ENCODE assay signal across 25 cellular contexts in genomic region chr17:31297090-31297489, GRCh38. TPM values are rescaled to one million over a fixed set of nuclear protein-coding genes. Genes with fewer than 3 reads are reported as not detected.
DNase-seq lines count a peak whose midpoint lies in the region; ATAC-seq, FAIRE-seq and TF ChIP-seq lines count a peak whose summit lies in the region.
"Had no signal": no experiment of that assay in that cellular context is flagged by ENCODE, and none has a peak within 500 bp of the region (broad histone marks: within the 10 kb centered on the region; RNA-seq: fewer than 3 reads in every experiment).

OMG (minus strand) TSS chr17:31297239; CDS start chr17:31296331, 908 bp downstream.

- TF ChIP-seq RAD21 in H1 (IDR thresholded peaks at IDR 0.05 in 1 of 2, conservative IDR thresholded peaks at IDR 0.05 in 1 of 2; ENCODE audit: low read depth in 2 of 2, low read length in 2 of 2), result no peak

- no peak within 1 kb of the TSS for H2BK20ac ChIP-seq in H1 (ENCODE audit: low read length)

- peaks cover 0 to 3% (median 0%) of the 10 kb centered on the region in 4 experiments; a peak in 1 of 7 replicates for H3K4me1 ChIP-seq in H1 (replicated peaks in 1 of 4; ENCODE audit: control insufficient read depth in 3 of 4, insufficient read depth in 4 of 4, low read length in 3 of 4)
- H3K4me1 ChIP-seq in ascending aorta, result no peaks in the 10 kb centered on the region
- H3K4me1 ChIP-seq in aorta (ENCODE audit: control insufficient read depth in 1 of 2, insufficient read depth in 2 of 2, low read length in 2 of 2), result peaks cover 0 to 4% of the 10 kb centered on the region in 2 donors
- H3K4me1 ChIP-seq: gastroesophageal sphincter, right atrium auricular region, testis had no signal

- no peak within 1 kb of the TSS for H2BK15ac ChIP-seq in H1 (ENCODE audit: low read length)

- H3K79me1 ChIP-seq in H1 (ENCODE audit: low read depth, low read length), result no peaks in the 10 kb centered on the region

- no peak within 1 kb of the TSS for H3K18ac ChIP-seq in H1 (ENCODE audit: extremely low read depth, low read length)

- no peaks in the 10 kb centered on the region for H3K23me2 ChIP-seq in H1 (ENCODE audit: low read depth, low read length)

- no peak within 1 kb of the TSS for H4K91ac ChIP-seq in H1 (replicated peaks; ENCODE audit: insufficient read length, low read length)

- no peak within 1 kb of the TSS for H4K8ac ChIP-seq in H1 (ENCODE audit: extremely low read depth, insufficient read depth, low read length)

- in situ Hi-C loops in SK-MEL-5 (cut with HindIII; ENCODE audit: low pct_unique_long_range_greater_than_20kb, low sequenced_read_pairs), result no loop called here

- H2BK12ac ChIP-seq in H1 (ENCODE audit: low read depth, low read length), result no peak within 1 kb of the TSS

- H3K9me3 ChIP-seq in H1 (ENCODE audit: insufficient read depth in 2 of 2, low read depth in 1 of 2, low read length in 1 of 2), result peaks cover 0 to 5% of the 10 kb centered on the region in 2 experiments; a peak in 1 of 4 replicates
- H3K9me3 ChIP-seq in ascending aorta, result no peaks in the 10 kb centered on the region
- H3K9me3 ChIP-seq in aorta (ENCODE audit: control insufficient read depth, low read length), result no peaks in the 10 kb centered on the region
- H3K9me3 ChIP-seq: gastroesophageal sphincter, right atrium auricular region, spleen, testis had no signal

- no peak within 1 kb of the TSS for H3K14ac ChIP-seq in H1 (ENCODE audit: insufficient read length)

- H3K36me3 ChIP-seq in H1 (ENCODE audit: control insufficient read depth in 2 of 4, insufficient read depth in 4 of 4, low read length in 3 of 4) (no peaks in the 10 kb centered on the region), ascending aorta (peaks cover 0 to 4% of the 10 kb centered on the region in 2 donors), aorta (ENCODE audit: control insufficient read depth in 1 of 2, insufficient read depth in 2 of 2, low read length in 1 of 2) (no peaks in the 10 kb centered on the region)
- H3K36me3 ChIP-seq: gastroesophageal sphincter, right atrium auricular region had no signal

- no peak within 1 kb of the TSS for H2AK5ac ChIP-seq in H1 (ENCODE audit: low read depth, low read length)

- ATAC-seq in HG03442 (IDR thresholded peaks at IDR 0.05; ENCODE audit: unreplicated experiment) (no peak), aorta (ENCODE audit: low FRiP score) (no peak)
- ATAC-seq: gastroesophageal sphincter; stimulated activated effector memory CD8-positive, alpha-beta T cell treated with anti-CD3 and anti-CD28 coated beads, Interleukin-12 subunit alpha, Interleukin-12 subunit beta, amount 100 ng/mL, for 72 hours had no signal

- H4K5ac ChIP-seq in H1 (ENCODE audit: insufficient read length, low read depth, low read length), result no peak within 1 kb of the TSS

- H3K4ac ChIP-seq in H1 (replicated peaks; ENCODE audit: insufficient read length, low read depth, low read length), result peak within 1 kb of the TSS; percentile 72

- H2BK5ac ChIP-seq in H1 (ENCODE audit: low read depth, low read length), result no peak within 1 kb of the TSS

- H3K27me3 ChIP-seq in H1 (replicated peaks in 1 of 4; ENCODE audit: control insufficient read depth in 3 of 4, extremely low read depth in 1 of 4, insufficient read depth in 3 of 4, low read length in 3 of 4), result no peaks in the 10 kb centered on the region
- H3K27me3 ChIP-seq in ascending aorta, result no peaks in the 10 kb centered on the region
- H3K27me3 ChIP-seq in aorta (ENCODE audit: control insufficient read depth in 1 of 2, insufficient read depth in 2 of 2, low read length in 1 of 2), result no peaks in the 10 kb centered on the region
- H3K27me3 ChIP-seq: gastroesophageal sphincter, right atrium auricular region, spleen, testis had no signal

- no peaks in the 10 kb centered on the region for H4K20me1 ChIP-seq in H1 (replicated peaks in 1 of 2; ENCODE audit: control insufficient read depth in 1 of 2, insufficient read depth in 2 of 2, low read length in 2 of 2)

- 84% methylated on average over 7 of the region's 7 CpGs; no CpG with 5 or more reads in 1 of the 2 experiments for WGBS in H1 (ENCODE audit: extremely low coverage in 1 of 2, insufficient coverage in 1 of 2, insufficient read length in 1 of 2, insufficient replicate concordance in 2 of 2, low coverage in 1 of 2, low lambda C conversion rate in 2 of 2, missing lambda C conversion rate in 1 of 2), 2 experiments
- 80 to 82% methylated on average over 7 of the region's 7 CpGs for WGBS in aorta, 2 donors

- no peak within 1 kb of the TSS for H3K9ac ChIP-seq in H1 (replicated peaks in 1 of 4; ENCODE audit: extremely low read depth in 1 of 4, low read depth in 3 of 4, low read length in 3 of 4)

- no peak for TF ChIP-seq POLR2A in H1 (IDR thresholded peaks at IDR 0.05; ENCODE audit: control extremely low read depth in 1 of 2, low read depth in 2 of 2, low read length in 2 of 2)

- TF ChIP-seq CTCF in H1 (IDR thresholded peaks at IDR 0.05; ENCODE audit: control extremely low read depth in 1 of 3, insufficient read depth in 1 of 3, low read depth in 1 of 3, low read length in 3 of 3), result no peak
- TF ChIP-seq CTCF in ascending aorta (IDR thresholded peaks at IDR 0.05), result no peak

- no peaks in the 10 kb centered on the region for H3K79me2 ChIP-seq in H1 (ENCODE audit: control insufficient read depth in 1 of 2, insufficient read depth in 2 of 2, low read length in 2 of 2)

- H2BK120ac ChIP-seq in H1 (replicated peaks; ENCODE audit: low read depth, low read length), result no peak within 1 kb of the TSS

- H3K27ac ChIP-seq in H1 (ENCODE audit: low read depth, low read length) (no peak within 1 kb of the TSS), ascending aorta (no peak within 1 kb of the TSS), aorta (ENCODE audit: low read depth in 1 of 2, low read length in 2 of 2) (no peak within 1 kb of the TSS)
- H3K27ac ChIP-seq: coronary artery, gastroesophageal sphincter, PC-9, right atrium auricular region, spleen, testis had no signal

- TF ChIP-seq EP300 in H1 (IDR thresholded peaks at IDR 0.05; ENCODE audit: borderline replicate concordance in 1 of 2, low read depth in 2 of 2, low read length in 2 of 2), result no peak

- no peak within 1 kb of the TSS for H3K23ac ChIP-seq in H1 (ENCODE audit: insufficient read length)

- POLR2A ChIA-PET in H1 (lab: Charles Lee; ENCODE audit: partially characterized antibody), result no interaction called here

- no peak within 1 kb of the TSS for H3K56ac ChIP-seq in H1 (replicated peaks; ENCODE audit: insufficient read length, low read depth, low read length)

- intact Hi-C loops in ascending aorta (cut with DNase I) (no loop called here), aorta (cut with DNase I) (no loop called here)

- H3K4me3 ChIP-seq in H1 (ENCODE audit: extremely low read depth in 1 of 4, insufficient read depth in 2 of 4, low read depth in 3 of 4, low read length in 4 of 4), result no peak within 1 kb of the TSS
- H3K4me3 ChIP-seq in ascending aorta, result no peak within 1 kb of the TSS
- H3K4me3 ChIP-seq in aorta (ENCODE audit: low read length in 2 of 2), result no peak within 1 kb of the TSS
- H3K4me3 ChIP-seq: coronary artery, gastroesophageal sphincter, PC-9, right atrium auricular region, spleen, testis had no signal

- no peak within 1 kb of the TSS for H2AFZ ChIP-seq in H1 (ENCODE audit: low read length)
- H2AFZ ChIP-seq: PC-9 had no signal

- no peak within 1 kb of the TSS for H3K4me2 ChIP-seq in H1 (ENCODE audit: insufficient read depth in 1 of 2, low read depth in 2 of 2, low read length in 2 of 2)
- H3K4me2 ChIP-seq: PC-9 had no signal

- CTCF ChIA-PET in H1 (lab: Charles Lee; ENCODE audit: partially characterized antibody), result no interaction called here

- no peak for FAIRE-seq in H1 (lab: Jason Lieb, UNC)
- FAIRE-seq: kidney had no signal

- DNase-seq in SK-MEL-5 (ENCODE audit: low read depth, low spot score) (peak; percentile 34), H1 (ENCODE audit: low read depth in 1 of 2, low spot score in 2 of 2) (no peak), middle frontal gyrus (ENCODE audit: extremely low spot score, low spot score) (peak; percentile 78), ascending aorta (ENCODE audit: low spot score in 2 of 2) (no peak), retina (no peak), aorta (no peak)
- DNase-seq: activated CD4-positive, alpha-beta memory T cell treated with anti-CD3 and anti-CD28 coated beads, Interleukin-2, amount 10 ng/mL, durations not matched to agents 7 days and 5 days; activated CD4-positive, CD25-positive, alpha-beta regulatory T cell treated with anti-CD3 and anti-CD28 coated beads, Interleukin-2, amount 50 U/mL, for 72 hours; activated effector memory CD4-positive, alpha-beta T cell treated with Interleukin-2 at 50 U/mL for 16 hours; CD4-positive, alpha-beta T cell; EL; kidney; mammary epithelial cell; NCI-H1417 treated with DMSO at 0.1 percent for 48 hours; PC-9; SHP77 treated with DMSO at 0.1 percent for 48 hours; spleen; stimulated activated CD4-positive, alpha-beta T cell treated with anti-CD3 and anti-CD28 coated beads, Interleukin-2, amount 100 ng/mL, for 48 hours; testis had no signal

TF ChIP-seq in H1, 55 proteins besides CTCF, POLR2A, EP300 and RAD21:
- TF ChIP-seq BACH1 (IDR thresholded peaks at IDR 0.05; ENCODE audit: low read length) (no peak), POLR2AphosphoS5 (IDR thresholded peaks at IDR 0.05; ENCODE audit: low read depth, low read length) (no peak), SP2 (IDR thresholded peaks at IDR 0.05; ENCODE audit: low read length) (no peak), TBP (IDR thresholded peaks at IDR 0.05; ENCODE audit: low read depth, low read length) (no peak), FOSL1 (IDR thresholded peaks at IDR 0.05; ENCODE audit: insufficient read depth, low read depth, low read length) (no peak), KDM5A (IDR thresholded peaks at IDR 0.05; ENCODE audit: low read length) (no peak)

RNA-seq across cellular contexts. Expression of gene OMG, which starts in this region (rescaled TPM):
- total RNA-seq in SK-MEL-5 (2014; rRNA removed; shearing (Covaris generic)), result 0.50 and 0.61 TPM in 2 replicates
- 0.11 TPM in 1 of 2 replicates, not detected in the other for polyA plus RNA-seq in SK-MEL-5 (2015; cell fraction: cytosol; rRNA removed)
- polyA plus RNA-seq in SK-MEL-5 (2015; cell fraction: nucleus; rRNA removed), result 0.30 TPM in 1 of 2 replicates, not detected in the other
- not detected in 2 replicates for total RNA-seq in H1 (2021; fragmentation: NEBNext Ultra II Directional; extraction: Animal tissue kit (Norgen Biotek cat#: 25700))
- polyA plus RNA-seq in H1 (2011; rRNA removed), result not detected in 2 replicates
- polyA plus RNA-seq in H1 (2011; cell fraction: cytosol; rRNA removed), result not detected
- polyA plus RNA-seq in H1 (2011; cell fraction: nucleus; rRNA removed), result not detected
- polyA plus RNA-seq in H1 (2012, experiment 1 of 2), result 0.18 TPM in 1 of 4 replicates, not detected in the others
- polyA plus RNA-seq in H1 (2012, experiment 2 of 2), result not detected
- polyA plus RNA-seq in H1 (2013, experiment 1 of 2), result not detected
- 0.09 TPM for polyA plus RNA-seq in H1 (2013, experiment 2 of 2)
- not detected in 2 replicates for polyA minus RNA-seq in H1 (2011; rRNA and poly(A)+ RNA removed)
- polyA minus RNA-seq in H1 (2011; cell fraction: cytosol; rRNA and poly(A)+ RNA removed), result not detected
- polyA minus RNA-seq in H1 (2011; cell fraction: nucleus; rRNA and poly(A)+ RNA removed), result not detected
- not detected for total RNA-seq in ascending aorta
- total RNA-seq in aorta, result under 1 TPM in 1 of 2 donors, not detected in 1; 0.65 TPM
- not detected for polyA plus RNA-seq in aorta
- total RNA-seq: gastroesophageal sphincter, kidney, NCI-H460, PC-9, testis had no signal
- polyA plus RNA-seq: mammary epithelial cell had no signal

Comparison
In these comparisons a context has a peak if more than half of its experiments do, and no peak if none do; other contexts are left out.
1. Peak in DNase-seq in SK-MEL-5; RNA of the gene not detected or under 1 TPM.